9 cellular contexts compared by ENCODE assay signal in genomic region chr6:70956191-70956450, GRCh38. TPM values are rescaled to one million over a fixed set of nuclear protein-coding genes. Genes with fewer than 3 reads are reported as not detected.
DNase-seq lines count a peak whose midpoint lies in the region; ATAC-seq, FAIRE-seq and TF ChIP-seq lines count a peak whose summit lies in the region.
"Had no signal": no experiment of that assay in that cellular context is flagged by ENCODE, and none has a peak within 500 bp of the region (broad histone marks: within the 10 kb centered on the region; RNA-seq: fewer than 3 reads in every experiment).

No MANE protein-coding gene starts in this region.

- no TSS peak for BruUV-seq in mammary epithelial cell (replicated peaks; lab: Mats Ljungman, UMichigan)

- in situ Hi-C loops in mammary epithelial cell (cut with MboI; ENCODE audit: low sequenced_read_pairs in 2 of 2): no loop called here

- H3K4me1 ChIP-seq in BLaER1 treated with 17β-estradiol and CSF1 and Interleukin-3, amounts not matched to agents 10 nM and 100 nM: peaks cover 0 to 6% (median 0%) of the 10 kb centered on the region in 10 experiments; a peak in 1 of 20 replicates
- H3K4me1 ChIP-seq in mammary epithelial cell (ENCODE audit: insufficient read depth, low read length): peaks cover 17% of the 10 kb centered on the region

- H3K4me3 Mint-ChIP-seq in naive B cell: peak overlapping the region; percentile 55 to 89 (median 82)

- H3K79me2 ChIP-seq in mammary epithelial cell (ENCODE audit: insufficient read depth, low read length): no peaks in the 10 kb centered on the region

- H3K9ac ChIP-seq in BLaER1 treated with 17β-estradiol and CSF1 and Interleukin-3, amounts not matched to agents 10 nM and 100 nM: no peak overlapping the region
- no peak overlapping the region for H3K9ac ChIP-seq in mammary epithelial cell (ENCODE audit: insufficient read depth, low read length)

- TF ChIP-seq CTCF in mammary epithelial cell (conservative IDR thresholded peaks at IDR 0.05 in 1 of 2, IDR thresholded peaks at IDR 0.05 in 1 of 2; ENCODE audit: extremely low read depth in 1 of 2, insufficient read depth in 1 of 2, low read depth in 1 of 2, low read length in 2 of 2): no peak

- DNase-seq in mammary epithelial cell: peak; percentile 1
- DNase-seq in naive B cell: no peak
- DNase-seq in HT-29 (ENCODE audit: low spot score): no peak
- no peak for DNase-seq in NCI-H748 (lab: John Stamatoyannopoulos, UW; ENCODE audit: unreplicated experiment)
- no peak for DNase-seq in retina
- DNase-seq in frontal cortex (ENCODE audit: low spot score in 2 of 2): no peak

- H4K20me1 ChIP-seq in BLaER1 treated with 17β-estradiol and CSF1 and Interleukin-3, amounts not matched to agents 10 nM and 100 nM: no peaks in the 10 kb centered on the region
- H4K20me1 ChIP-seq in mammary epithelial cell (ENCODE audit: insufficient read depth, low read length): no peaks in the 10 kb centered on the region

- H3K4me3 ChIP-seq in BLaER1 treated with 17β-estradiol and CSF1 and Interleukin-3, amounts not matched to agents 10 nM and 100 nM: peak overlapping the region; percentile 44 to 67 (median 54); a peak in 19 of 20 replicates
- H3K4me3 ChIP-seq in mammary epithelial cell (replicated peaks in 1 of 3; ENCODE audit: insufficient read depth in 1 of 3, low read depth in 2 of 3, low read length in 3 of 3): peak overlapping the region; percentile 26 to 46 (median 37)

- intact Hi-C loops in mammary epithelial cell (cut with micrococcal nuclease): loop anchor here (2.0 to 5.0 kb wide), 2 partner anchors 644 to 735 kb away; no protein-coding TSS in a partner anchor

- no peak for FAIRE-seq in frontal cortex (lab: Jason Lieb, UNC)
- FAIRE-seq: colon had no signal

- no peak overlapping the region for H3K27ac ChIP-seq in BLaER1 treated with 17β-estradiol and CSF1 and Interleukin-3, amounts not matched to agents 10 nM and 100 nM
- H3K27ac ChIP-seq in mammary epithelial cell (ENCODE audit: insufficient read depth, low read depth, low read length): no peak overlapping the region

- H2AFZ ChIP-seq in mammary epithelial cell (ENCODE audit: low read depth, low read length): peak overlapping the region; percentile 89

- no peaks in the 10 kb centered on the region for H3K36me3 Mint-ChIP-seq in naive B cell

- H3K36me3 ChIP-seq in BLaER1 treated with 17β-estradiol and CSF1 and Interleukin-3, amounts not matched to agents 10 nM and 100 nM: no peaks in the 10 kb centered on the region
- no peaks in the 10 kb centered on the region for H3K36me3 ChIP-seq in mammary epithelial cell (ENCODE audit: insufficient read depth, low read length)

- peaks cover 31 to 38% (median 35%) of the 10 kb centered on the region in 11 experiments for H3K27me3 ChIP-seq in BLaER1 treated with 17β-estradiol and CSF1 and Interleukin-3, amounts not matched to agents 10 nM and 100 nM
- H3K27me3 ChIP-seq in mammary epithelial cell (ENCODE audit: insufficient read depth, low read length): peaks cover 22% of the 10 kb centered on the region

- ATAC-seq in HG03095 (IDR thresholded peaks at IDR 0.05; ENCODE audit: unreplicated experiment) (peak; percentile 22), naive B cell (ENCODE audit: low read depth in 2 of 2) (peak in 1 of 2 donors; percentile 4)

- peak overlapping the region; percentile 64 to 87 (median 78); a peak in 21 of 22 replicates for H3K4me2 ChIP-seq in BLaER1 treated with 17β-estradiol and CSF1 and Interleukin-3, amounts not matched to agents 10 nM and 100 nM
- H3K4me2 ChIP-seq in mammary epithelial cell (ENCODE audit: insufficient read depth, low read depth, low read length): peak overlapping the region; percentile 94

- H3K9me3 ChIP-seq in BLaER1 treated with 17β-estradiol and CSF1 and Interleukin-3, amounts not matched to agents 10 nM and 100 nM (replicated peaks in 1 of 11): peaks cover 17 to 24% (median 20%) of the 10 kb centered on the region in 11 experiments
- H3K9me3 ChIP-seq in mammary epithelial cell (replicated peaks; ENCODE audit: insufficient read depth, low read length): no peaks in the 10 kb centered on the region

- no peak overlapping the region for H3K27ac Mint-ChIP-seq in naive B cell

- 0% methylated on average over 14 of the region's 27 CpGs for WGBS in mammary epithelial cell (ENCODE audit: low coverage, missing lambda C conversion rate)

- CTCF ChIA-PET in mammary epithelial cell (lab: Charles Lee; ENCODE audit: low non-redundant PET): interaction anchor here (0.6 to 1.4 kb wide), 4 partner anchors 433 to 735 kb away, joined by 3 to 12 read pairs (median 4); no protein-coding TSS in a partner anchor

- H3K4me1 Mint-ChIP-seq in naive B cell: peaks cover 13 to 26% (median 21%) of the 10 kb centered on the region in 3 donors

- dilution Hi-C loops in mammary epithelial cell (cut with HindIII; ENCODE audit: low sequenced_read_pairs): no loop called here

- H3K9me3 Mint-ChIP-seq in naive B cell: no peaks in the 10 kb centered on the region

- H3K27me3 Mint-ChIP-seq in naive B cell: peaks cover 46 to 81% (median 64%) of the 10 kb centered on the region in 3 donors

RNA-seq across cellular contexts. Expression of gene B3GAT2, which starts 0.7 kb away (rescaled TPM):
- not detected for total RNA-seq in mammary epithelial cell
- not detected for polyA plus RNA-seq in mammary epithelial cell
- polyA minus RNA-seq in mammary epithelial cell: not detected
- under 1 TPM; 0.07 to 0.93 (median 0.21) TPM for polyA plus RNA-seq in naive B cell (ENCODE audit: low read depth in 6 of 6)
- total RNA-seq in HT-29 (2014; rRNA removed; shearing (Covaris generic)): not detected in 2 replicates
- 18.8 TPM for total RNA-seq in frontal cortex

Comparison
In these comparisons a context has a peak if more than half of its experiments do, and no peak if none do; other contexts are left out.
1. RNA of gene B3GAT2, which starts 0.7 kb away (total RNA-seq): 18.8 TPM in frontal cortex (single experiment); not detected in mammary epithelial cell and not detected in HT-29; every median in the first group is over 10 times any median in the second.